In the genomic region with DNA sequence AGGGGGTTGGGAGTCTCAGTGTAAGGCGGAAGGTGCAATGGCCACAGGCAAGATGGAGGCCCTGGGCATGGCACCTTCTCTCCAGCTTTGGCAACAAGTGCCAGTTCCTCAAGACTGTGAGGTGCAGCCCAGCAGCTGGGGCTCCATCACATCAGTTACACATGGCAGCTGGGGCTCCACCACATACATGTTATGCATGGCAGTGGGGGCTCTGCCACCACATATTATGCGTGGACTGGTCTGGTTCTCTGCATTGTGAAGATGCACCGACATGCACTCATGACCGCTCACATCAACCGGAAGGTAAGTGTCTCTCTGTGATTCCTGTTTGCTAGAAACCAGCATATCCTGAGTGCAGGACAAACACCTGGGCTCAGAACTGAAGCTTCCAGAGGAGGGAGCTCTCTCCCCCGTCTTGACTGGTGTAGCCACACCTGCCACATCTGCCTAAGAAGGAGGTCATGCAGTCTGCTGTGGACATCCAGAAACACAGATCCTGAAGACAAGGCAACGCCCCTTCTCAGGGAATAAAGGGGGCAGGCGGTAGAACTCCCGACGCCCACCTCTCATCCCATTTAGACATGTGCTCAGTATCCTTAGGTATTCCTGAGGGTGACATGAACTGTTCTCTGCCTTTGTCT, we compare ENCODE assay signal across 8 cellular contexts.
A peak's percentile ranks its signal among the peaks of the same experiment; 100 is the strongest.
DNase-seq lines count a peak whose midpoint lies in the region; ATAC-seq and TF ChIP-seq lines count a peak whose summit lies in the region.

No MANE protein-coding gene starts in this region.

- peak; percentile 43 for ATAC-seq in activated T-helper 17 cell treated with anti-CD3 and anti-CD28 coated beads, Interleukin-2, amount 50 U/mL, for 72 hours (replicated peaks)
- ATAC-seq in HG03460 (IDR thresholded peaks at IDR 0.05; ENCODE audit: unreplicated experiment) (no peak), GM18511 (IDR thresholded peaks at IDR 0.05; ENCODE audit: unreplicated experiment) (no peak)

- TF ChIP-seq CTCF in AG09309 (IDR thresholded peaks at IDR 0.05; ENCODE audit: control insufficient read depth, insufficient read depth, low read depth, low read length, missing control alignments): peak; percentile 37

- no peaks in the 10 kb centered on the region for H3K4me1 Mint-ChIP-seq in activated T-helper 17 cell treated with anti-CD3 and anti-CD28 coated beads, Interleukin-2, amount 50 U/mL, for 72 hours

- no peak for DNase-seq in AG09309 (ENCODE audit: low read depth)
- peak; percentile 75 for DNase-seq in HuH-7 (ENCODE audit: low spot score)
- DNase-seq in left kidney (ENCODE audit: low read depth, low spot score): peak; percentile 60
- DNase-seq in NCI-H128 (lab: John Stamatoyannopoulos, UW; ENCODE audit: unreplicated experiment): no peak
- DNase-seq in medulla oblongata (ENCODE audit: extremely low spot score): no peak

- no peak overlapping the region for H3K4me3 ChIP-seq in AG09309 (ENCODE audit: control insufficient read depth, low read depth, low read length)

- H3K36me3 Mint-ChIP-seq in activated T-helper 17 cell treated with anti-CD3 and anti-CD28 coated beads, Interleukin-2, amount 50 U/mL, for 72 hours (ENCODE audit: low read depth): no peaks in the 10 kb centered on the region

- H3K4me3 Mint-ChIP-seq in activated T-helper 17 cell treated with anti-CD3 and anti-CD28 coated beads, Interleukin-2, amount 50 U/mL, for 72 hours: no peak overlapping the region

- no peak overlapping the region for H3K27ac Mint-ChIP-seq in activated T-helper 17 cell treated with anti-CD3 and anti-CD28 coated beads, Interleukin-2, amount 50 U/mL, for 72 hours

- H3K9me3 Mint-ChIP-seq in activated T-helper 17 cell treated with anti-CD3 and anti-CD28 coated beads, Interleukin-2, amount 50 U/mL, for 72 hours: no peaks in the 10 kb centered on the region

- H3K27me3 Mint-ChIP-seq in activated T-helper 17 cell treated with anti-CD3 and anti-CD28 coated beads, Interleukin-2, amount 50 U/mL, for 72 hours: peaks cover 42% of the 10 kb centered on the region

Comparison
In these comparisons a context has a peak if more than half of its experiments do, and no peak if none do; other contexts are left out.
1. DNase-seq: peak in HuH-7 (single experiment) and left kidney (single experiment); none in AG09309 (single experiment), NCI-H128 (single experiment) and medulla oblongata (single experiment).